In the genomic region with DNA sequence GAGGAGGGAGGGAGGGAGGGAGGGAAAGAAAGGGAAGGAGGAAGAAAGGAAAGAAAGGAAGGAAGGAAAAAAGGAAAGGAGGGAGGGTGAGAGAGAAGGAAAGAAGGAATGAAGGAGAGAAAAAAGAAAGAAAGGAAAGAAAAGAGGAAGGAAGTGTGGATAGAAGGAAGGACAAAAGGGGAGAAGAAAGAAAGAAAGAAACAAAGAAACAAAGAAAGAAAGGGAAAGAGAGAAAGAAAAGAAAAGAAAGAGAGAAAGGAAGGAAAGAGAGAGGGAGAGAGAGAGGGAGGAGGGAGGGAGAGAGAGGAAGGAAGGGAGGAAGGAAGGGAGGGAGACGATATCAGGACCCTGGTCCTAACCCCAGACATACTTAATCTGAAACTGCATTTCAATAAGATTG, we compare ENCODE assay signal across 2 cellular contexts.
TF ChIP-seq lines count a peak whose summit lies in the region.

No MANE protein-coding gene starts in this region.

TF ChIP-seq in GM23338, 12 proteins besides CTCF, POLR2A, EP300 and RAD21 (continued from another document):
- TF ChIP-seq, protein P1, sequence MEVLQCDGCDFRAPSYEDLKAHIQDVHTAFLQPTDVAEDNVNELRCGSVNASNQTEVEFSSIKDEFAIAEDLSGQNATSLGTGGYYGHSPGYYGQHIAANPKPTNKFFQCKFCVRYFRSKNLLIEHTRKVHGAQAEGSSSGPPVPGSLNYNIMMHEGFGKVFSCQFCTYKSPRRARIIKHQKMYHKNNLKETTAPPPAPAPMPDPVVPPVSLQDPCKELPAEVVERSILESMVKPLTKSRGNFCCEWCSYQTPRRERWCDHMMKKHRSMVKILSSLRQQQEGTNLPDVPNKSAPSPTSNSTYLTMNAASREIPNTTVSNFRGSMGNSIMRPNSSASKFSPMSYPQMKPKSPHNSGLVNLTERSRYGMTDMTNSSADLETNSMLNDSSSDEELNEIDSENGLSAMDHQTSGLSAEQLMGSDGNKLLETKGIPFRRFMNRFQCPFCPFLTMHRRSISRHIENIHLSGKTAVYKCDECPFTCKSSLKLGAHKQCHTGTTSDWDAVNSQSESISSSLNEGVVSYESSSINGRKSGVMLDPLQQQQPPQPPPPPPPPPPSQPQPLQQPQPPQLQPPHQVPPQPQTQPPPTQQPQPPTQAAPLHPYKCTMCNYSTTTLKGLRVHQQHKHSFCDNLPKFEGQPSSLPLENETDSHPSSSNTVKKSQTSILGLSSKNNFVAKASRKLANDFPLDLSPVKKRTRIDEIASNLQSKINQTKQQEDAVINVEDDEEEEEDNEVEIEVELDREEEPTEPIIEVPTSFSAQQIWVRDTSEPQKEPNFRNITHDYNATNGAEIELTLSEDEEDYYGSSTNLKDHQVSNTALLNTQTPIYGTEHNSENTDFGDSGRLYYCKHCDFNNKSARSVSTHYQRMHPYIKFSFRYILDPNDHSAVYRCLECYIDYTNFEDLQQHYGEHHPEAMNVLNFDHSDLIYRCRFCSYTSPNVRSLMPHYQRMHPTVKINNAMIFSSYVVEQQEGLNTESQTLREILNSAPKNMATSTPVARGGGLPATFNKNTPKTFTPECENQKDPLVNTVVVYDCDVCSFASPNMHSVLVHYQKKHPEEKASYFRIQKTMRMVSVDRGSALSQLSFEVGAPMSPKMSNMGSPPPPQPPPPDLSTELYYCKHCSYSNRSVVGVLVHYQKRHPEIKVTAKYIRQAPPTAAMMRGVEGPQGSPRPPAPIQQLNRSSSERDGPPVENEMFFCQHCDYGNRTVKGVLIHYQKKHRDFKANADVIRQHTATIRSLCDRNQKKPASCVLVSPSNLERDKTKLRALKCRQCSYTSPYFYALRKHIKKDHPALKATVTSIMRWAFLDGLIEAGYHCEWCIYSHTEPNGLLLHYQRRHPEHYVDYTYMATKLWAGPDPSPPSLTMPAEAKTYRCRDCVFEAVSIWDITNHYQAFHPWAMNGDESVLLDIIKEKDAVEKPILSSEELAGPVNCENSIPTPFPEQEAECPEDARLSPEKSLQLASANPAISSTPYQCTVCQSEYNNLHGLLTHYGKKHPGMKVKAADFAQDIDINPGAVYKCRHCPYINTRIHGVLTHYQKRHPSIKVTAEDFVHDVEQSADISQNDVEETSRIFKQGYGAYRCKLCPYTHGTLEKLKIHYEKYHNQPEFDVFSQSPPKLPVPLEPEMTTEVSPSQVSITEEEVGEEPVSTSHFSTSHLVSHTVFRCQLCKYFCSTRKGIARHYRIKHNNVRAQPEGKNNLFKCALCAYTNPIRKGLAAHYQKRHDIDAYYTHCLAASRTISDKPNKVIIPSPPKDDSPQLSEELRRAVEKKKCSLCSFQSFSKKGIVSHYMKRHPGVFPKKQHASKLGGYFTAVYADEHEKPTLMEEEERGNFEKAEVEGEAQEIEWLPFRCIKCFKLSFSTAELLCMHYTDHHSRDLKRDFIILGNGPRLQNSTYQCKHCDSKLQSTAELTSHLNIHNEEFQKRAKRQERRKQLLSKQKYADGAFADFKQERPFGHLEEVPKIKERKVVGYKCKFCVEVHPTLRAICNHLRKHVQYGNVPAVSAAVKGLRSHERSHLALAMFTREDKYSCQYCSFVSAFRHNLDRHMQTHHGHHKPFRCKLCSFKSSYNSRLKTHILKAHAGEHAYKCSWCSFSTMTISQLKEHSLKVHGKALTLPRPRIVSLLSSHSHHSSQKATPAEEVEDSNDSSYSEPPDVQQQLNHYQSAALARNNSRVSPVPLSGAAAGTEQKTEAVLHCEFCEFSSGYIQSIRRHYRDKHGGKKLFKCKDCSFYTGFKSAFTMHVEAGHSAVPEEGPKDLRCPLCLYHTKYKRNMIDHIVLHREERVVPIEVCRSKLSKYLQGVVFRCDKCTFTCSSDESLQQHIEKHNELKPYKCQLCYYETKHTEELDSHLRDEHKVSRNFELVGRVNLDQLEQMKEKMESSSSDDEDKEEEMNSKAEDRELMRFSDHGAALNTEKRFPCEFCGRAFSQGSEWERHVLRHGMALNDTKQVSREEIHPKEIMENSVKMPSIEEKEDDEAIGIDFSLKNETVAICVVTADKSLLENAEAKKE (CRISPR knock-in tag; IDR thresholded peaks at IDR 0.05) = no peak
- TF ChIP-seq, protein P2, sequence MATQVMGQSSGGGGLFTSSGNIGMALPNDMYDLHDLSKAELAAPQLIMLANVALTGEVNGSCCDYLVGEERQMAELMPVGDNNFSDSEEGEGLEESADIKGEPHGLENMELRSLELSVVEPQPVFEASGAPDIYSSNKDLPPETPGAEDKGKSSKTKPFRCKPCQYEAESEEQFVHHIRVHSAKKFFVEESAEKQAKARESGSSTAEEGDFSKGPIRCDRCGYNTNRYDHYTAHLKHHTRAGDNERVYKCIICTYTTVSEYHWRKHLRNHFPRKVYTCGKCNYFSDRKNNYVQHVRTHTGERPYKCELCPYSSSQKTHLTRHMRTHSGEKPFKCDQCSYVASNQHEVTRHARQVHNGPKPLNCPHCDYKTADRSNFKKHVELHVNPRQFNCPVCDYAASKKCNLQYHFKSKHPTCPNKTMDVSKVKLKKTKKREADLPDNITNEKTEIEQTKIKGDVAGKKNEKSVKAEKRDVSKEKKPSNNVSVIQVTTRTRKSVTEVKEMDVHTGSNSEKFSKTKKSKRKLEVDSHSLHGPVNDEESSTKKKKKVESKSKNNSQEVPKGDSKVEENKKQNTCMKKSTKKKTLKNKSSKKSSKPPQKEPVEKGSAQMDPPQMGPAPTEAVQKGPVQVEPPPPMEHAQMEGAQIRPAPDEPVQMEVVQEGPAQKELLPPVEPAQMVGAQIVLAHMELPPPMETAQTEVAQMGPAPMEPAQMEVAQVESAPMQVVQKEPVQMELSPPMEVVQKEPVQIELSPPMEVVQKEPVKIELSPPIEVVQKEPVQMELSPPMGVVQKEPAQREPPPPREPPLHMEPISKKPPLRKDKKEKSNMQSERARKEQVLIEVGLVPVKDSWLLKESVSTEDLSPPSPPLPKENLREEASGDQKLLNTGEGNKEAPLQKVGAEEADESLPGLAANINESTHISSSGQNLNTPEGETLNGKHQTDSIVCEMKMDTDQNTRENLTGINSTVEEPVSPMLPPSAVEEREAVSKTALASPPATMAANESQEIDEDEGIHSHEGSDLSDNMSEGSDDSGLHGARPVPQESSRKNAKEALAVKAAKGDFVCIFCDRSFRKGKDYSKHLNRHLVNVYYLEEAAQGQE (IDR thresholded peaks at IDR 0.05; ENCODE audit: unreplicated experiment) = no peak
- no peak for TF ChIP-seq ZNF114 (CRISPR knock-in tag; IDR thresholded peaks at IDR 0.05)
- no peak for TF ChIP-seq JUNB (IDR thresholded peaks at IDR 0.05; ENCODE audit: unreplicated experiment)
- no peak for TF ChIP-seq EZH2 (IDR thresholded peaks at IDR 0.05; ENCODE audit: low read depth, unreplicated experiment)
- TF ChIP-seq EZH2phosphoT487 (IDR thresholded peaks at IDR 0.05; ENCODE audit: unreplicated experiment) = no peak

TF ChIP-seq in K562, 482 proteins besides CTCF, POLR2A, EP300 and RAD21 (continued from another document):
- TF ChIP-seq, protein P3, sequence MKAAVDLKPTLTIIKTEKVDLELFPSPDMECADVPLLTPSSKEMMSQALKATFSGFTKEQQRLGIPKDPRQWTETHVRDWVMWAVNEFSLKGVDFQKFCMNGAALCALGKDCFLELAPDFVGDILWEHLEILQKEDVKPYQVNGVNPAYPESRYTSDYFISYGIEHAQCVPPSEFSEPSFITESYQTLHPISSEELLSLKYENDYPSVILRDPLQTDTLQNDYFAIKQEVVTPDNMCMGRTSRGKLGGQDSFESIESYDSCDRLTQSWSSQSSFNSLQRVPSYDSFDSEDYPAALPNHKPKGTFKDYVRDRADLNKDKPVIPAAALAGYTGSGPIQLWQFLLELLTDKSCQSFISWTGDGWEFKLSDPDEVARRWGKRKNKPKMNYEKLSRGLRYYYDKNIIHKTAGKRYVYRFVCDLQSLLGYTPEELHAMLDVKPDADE (conservative IDR thresholded peaks at IDR 0.05; ENCODE audit: control insufficient read depth, low read depth, low read length) = no peak
- no peak for TF ChIP-seq PTTG1 (tag; IDR thresholded peaks at IDR 0.05; ENCODE audit: low read depth)
- TF ChIP-seq, protein P4, sequence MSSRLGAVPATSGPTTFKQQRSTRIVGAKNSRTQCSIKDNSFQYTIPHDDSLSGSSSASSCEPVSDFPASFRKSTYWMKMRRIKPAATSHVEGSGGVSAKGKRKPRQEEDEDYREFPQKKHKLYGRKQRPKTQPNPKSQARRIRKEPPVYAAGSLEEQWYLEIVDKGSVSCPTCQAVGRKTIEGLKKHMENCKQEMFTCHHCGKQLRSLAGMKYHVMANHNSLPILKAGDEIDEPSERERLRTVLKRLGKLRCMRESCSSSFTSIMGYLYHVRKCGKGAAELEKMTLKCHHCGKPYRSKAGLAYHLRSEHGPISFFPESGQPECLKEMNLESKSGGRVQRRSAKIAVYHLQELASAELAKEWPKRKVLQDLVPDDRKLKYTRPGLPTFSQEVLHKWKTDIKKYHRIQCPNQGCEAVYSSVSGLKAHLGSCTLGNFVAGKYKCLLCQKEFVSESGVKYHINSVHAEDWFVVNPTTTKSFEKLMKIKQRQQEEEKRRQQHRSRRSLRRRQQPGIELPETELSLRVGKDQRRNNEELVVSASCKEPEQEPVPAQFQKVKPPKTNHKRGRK (tag; IDR thresholded peaks at IDR 0.05) = peak; percentile 90
